Comparison of ENCODE assay signal across 8 cellular contexts in genomic region chr4:168569066-168569908, GRCh38.
DNase-seq lines count a peak whose midpoint lies in the region; ATAC-seq and TF ChIP-seq lines count a peak whose summit lies in the region.

No MANE protein-coding gene starts in this region.

- DNase-seq in activated CD4-positive, CD25-positive, alpha-beta regulatory T cell treated with anti-CD3 and anti-CD28 coated beads, Interleukin-2, amount 50 U/mL, for 72 hours = no peak
- DNase-seq in fibroblast of the aortic adventitia (ENCODE audit: low read depth) (peak; percentile 45), SKM-1 treated with dmso at 0.1 percent for 144 hours (lab: John Stamatoyannopoulos, UW; ENCODE audit: unreplicated experiment) (no peak)
- peak; percentile 26 for DNase-seq in stimulated activated CD4-positive, alpha-beta T cell treated with anti-CD3 and anti-CD28 coated beads, Interleukin-4, amount 100 ng/mL, for 24 hours

- ATAC-seq in activated CD4-positive, CD25-positive, alpha-beta regulatory T cell treated with anti-CD3 and anti-CD28 coated beads, Interleukin-2, amount 50 U/mL, for 24 hours = peak; percentile 89 to 92
- ATAC-seq in HG02623 (IDR thresholded peaks at IDR 0.05; ENCODE audit: unreplicated experiment) = no peak
- no peak for ATAC-seq in GM21737 (IDR thresholded peaks at IDR 0.05; ENCODE audit: unreplicated experiment)

- H3K4me3 ChIP-seq in fibroblast of the aortic adventitia (ENCODE audit: low read depth, low read length) = no peak overlapping the region

- TF ChIP-seq CTCF in fibroblast of the aortic adventitia (IDR thresholded peaks at IDR 0.05; ENCODE audit: insufficient read depth, low read length) = no peak

TF ChIP-seq in PFSK-1, 5 proteins besides CTCF, POLR2A, EP300 and RAD21:
- TF ChIP-seq TAF1 (IDR thresholded peaks at IDR 0.05; ENCODE audit: borderline replicate concordance, insufficient read depth, low read length) = no peak
- 0 out of 2 replicates have a peak, but pooled peaks have one; percentile 35 for TF ChIP-seq SIN3A (IDR thresholded peaks at IDR 0.05; ENCODE audit: borderline replicate concordance, insufficient read depth, low read length)

Comparison
In these comparisons a context has a peak if more than half of its experiments do, and no peak if none do; other contexts are left out.
1. ATAC-seq: peak in activated CD4-positive, CD25-positive, alpha-beta regulatory T cell treated with anti-CD3 and anti-CD28 coated beads, Interleukin-2, amount 50 U/mL, for 24 hours (2 of 2); none in HG02623 (single experiment) and GM21737 (single experiment).
2. DNase-seq: peak in fibroblast of the aortic adventitia (single experiment) and stimulated activated CD4-positive, alpha-beta T cell treated with anti-CD3 and anti-CD28 coated beads, Interleukin-4, amount 100 ng/mL, for 24 hours (single experiment); none in activated CD4-positive, CD25-positive, alpha-beta regulatory T cell treated with anti-CD3 and anti-CD28 coated beads, Interleukin-2, amount 50 U/mL, for 72 hours (single experiment) and SKM-1 treated with dmso at 0.1 percent for 144 hours (single experiment).